1 cellular context compared by ENCODE assay signal in genomic region chr18:833197-833596, GRCh38.
TF ChIP-seq lines count a peak whose summit lies in the region.

No MANE protein-coding gene starts in this region.

TF ChIP-seq in HepG2, 621 proteins besides CTCF, POLR2A, EP300 and RAD21 (continued from another document):
- TF ChIP-seq ZNF276 (CRISPR knock-in tag; IDR thresholded peaks at IDR 0.05; ENCODE audit: low read depth) (no peak), ZNF253 (CRISPR knock-in tag; IDR thresholded peaks at IDR 0.05; ENCODE audit: borderline replicate concordance) (no peak), HDAC2 (CRISPR knock-in tag; IDR thresholded peaks at IDR 0.05) (no peak), RFX3 (CRISPR knock-in tag; IDR thresholded peaks at IDR 0.05) (no peak), ATM (IDR thresholded peaks at IDR 0.05; ENCODE audit: borderline replicate concordance) (no peak)
